35 cellular contexts compared by ENCODE assay signal in genomic region chr5:87360132-87360531, GRCh38.
"Had no signal": no experiment of that assay in that cellular context is flagged by ENCODE, and none has a peak within 500 bp of the region (broad histone marks: within the 10 kb centered on the region; RNA-seq: fewer than 3 reads in every experiment).

No MANE protein-coding gene starts in this region.

- H3K36me3 ChIP-seq: breast epithelium had no signal

- H3K4me1 ChIP-seq: body of pancreas, breast epithelium, foreskin keratinocyte, gastrocnemius medialis had no signal

- H3K9me3 ChIP-seq: adrenal gland, body of pancreas, breast epithelium, esophagus muscularis mucosa, gastrocnemius medialis, heart left ventricle had no signal

- H3K27ac ChIP-seq: adrenal gland, body of pancreas, breast epithelium, cardiac muscle cell, esophagus muscularis mucosa, foreskin keratinocyte, gastrocnemius medialis, heart left ventricle, VCaP had no signal

- ATAC-seq: activated T-cell treated with anti-CD3 and anti-CD28 coated beads, Interleukin-2, amount 50 U/mL, for 4 hours; activated T-helper 17 cell treated with anti-CD3 and anti-CD28 coated beads, Interleukin-2, amount 50 U/mL, for 72 hours; body of pancreas; foreskin keratinocyte; T-helper 17 cell; WTC11 had no signal

- H3K27me3 ChIP-seq: adrenal gland, body of pancreas, breast epithelium, cardiac muscle cell, dorsolateral prefrontal cortex, esophagus muscularis mucosa, foreskin keratinocyte, gastrocnemius medialis, heart left ventricle had no signal

- H3K27ac Mint-ChIP-seq: activated CD4-positive, alpha-beta memory T cell treated with anti-CD3 and anti-CD28 coated beads, Interleukin-2, amount 10 ng/mL, durations not matched to agents 7 days and 5 days; activated CD4-positive, alpha-beta T cell treated with anti-CD3 and anti-CD28 coated beads, Interleukin-2, amount 10 ng/mL, durations not matched to agents 7 days and 5 days; activated naive CD8-positive, alpha-beta T cell; activated T-helper 17 cell treated with anti-CD3 and anti-CD28 coated beads, Interleukin-2, amount 50 U/mL, for 72 hours; dendritic cell treated with granulocyte-macrophage colony-stimulating factor and Interleukin-4, amounts not matched to agents 40 ng/mL and 50 ng/mL, for 4 days; endodermal cell; T-helper 17 cell; WTC11 had no signal

- H3K27me3 Mint-ChIP-seq: activated CD4-positive, alpha-beta memory T cell treated with anti-CD3 and anti-CD28 coated beads, Interleukin-2, amount 10 ng/mL, durations not matched to agents 7 days and 5 days; activated CD4-positive, alpha-beta T cell treated with anti-CD3 and anti-CD28 coated beads, Interleukin-2, amount 10 ng/mL, durations not matched to agents 7 days and 5 days; activated naive CD8-positive, alpha-beta T cell; activated T-helper 17 cell treated with anti-CD3 and anti-CD28 coated beads, Interleukin-2, amount 50 U/mL, for 72 hours; dendritic cell treated with granulocyte-macrophage colony-stimulating factor and Interleukin-4, amounts not matched to agents 40 ng/mL and 50 ng/mL, for 4 days; T-helper 17 cell had no signal

- H3K9me3 Mint-ChIP-seq: activated CD4-positive, alpha-beta memory T cell treated with anti-CD3 and anti-CD28 coated beads, Interleukin-2, amount 10 ng/mL, durations not matched to agents 7 days and 5 days; activated CD4-positive, alpha-beta T cell treated with anti-CD3 and anti-CD28 coated beads, Interleukin-2, amount 10 ng/mL, durations not matched to agents 7 days and 5 days; activated T-cell treated with anti-CD3 and anti-CD28 coated beads, Interleukin-2, amount 50 U/mL, for 4 hours; activated T-helper 17 cell treated with anti-CD3 and anti-CD28 coated beads, Interleukin-2, amount 50 U/mL, for 72 hours; dendritic cell treated with granulocyte-macrophage colony-stimulating factor and Interleukin-4, amounts not matched to agents 40 ng/mL and 50 ng/mL, for 4 days; endodermal cell; WTC11 had no signal

- H3K4me3 ChIP-seq: adrenal gland, body of pancreas, breast epithelium, cardiac muscle cell, coronary artery, dorsolateral prefrontal cortex, esophagus muscularis mucosa, gastrocnemius medialis, heart left ventricle had no signal

- H3K4me3 Mint-ChIP-seq: activated CD4-positive, alpha-beta memory T cell treated with anti-CD3 and anti-CD28 coated beads, Interleukin-2, amount 10 ng/mL, durations not matched to agents 7 days and 5 days; activated CD4-positive, alpha-beta T cell treated with anti-CD3 and anti-CD28 coated beads, Interleukin-2, amount 10 ng/mL, durations not matched to agents 7 days and 5 days; activated naive CD8-positive, alpha-beta T cell; activated T-cell treated with anti-CD3 and anti-CD28 coated beads, Interleukin-2, amount 50 U/mL, for 4 hours; activated T-helper 17 cell treated with anti-CD3 and anti-CD28 coated beads, Interleukin-2, amount 50 U/mL, for 72 hours; dendritic cell treated with granulocyte-macrophage colony-stimulating factor and Interleukin-4, amounts not matched to agents 40 ng/mL and 50 ng/mL, for 4 days; endodermal cell; T-helper 17 cell; WTC11 had no signal

- DNase-seq: activated CD4-positive, alpha-beta memory T cell treated with anti-CD3 and anti-CD28 coated beads, Interleukin-2, amount 10 ng/mL, durations not matched to agents 7 days and 5 days; activated CD4-positive, alpha-beta T cell treated with anti-CD3 and anti-CD28 coated beads for 1 hour; activated CD4-positive, alpha-beta T cell treated with anti-CD3 and anti-CD28 coated beads for 4 hours; activated CD4-positive, alpha-beta T cell treated with anti-CD3 and anti-CD28 coated beads, Interleukin-2, amount 10 ng/mL, durations not matched to agents 7 days and 5 days; activated CD4-positive, alpha-beta T cell treated with anti-CD3 and anti-CD28 coated beads, Interleukin-2, amount 50 U/mL, for 4 hours; activated CD8-positive, alpha-beta memory T cell treated with anti-CD3 and anti-CD28 coated beads, Interleukin-2, amount 50 U/mL, for 48 hours; activated effector memory CD4-positive, alpha-beta T cell treated with Interleukin-2 at 50 U/mL for 16 hours; activated gamma-delta T cell treated with Interleukin-2 at 50 U/mL for 16 hours; activated naive CD4-positive, alpha-beta T cell treated with anti-CD3 and anti-CD28 coated beads, Interleukin-2, amount 50 U/mL, for 16 hours; activated naive CD4-positive, alpha-beta T cell treated with Interleukin-2 at 50 U/mL for 16 hours; activated T-cell treated with anti-CD3 and anti-CD28 coated beads for 4 hours; activated T-cell treated with anti-CD3 and anti-CD28 coated beads, Interleukin-2, amount 50 U/mL, for 4 hours; adrenal gland; amygdala; body of pancreas; central memory CD4-positive, alpha-beta T cell; cerebellar nuclear complex; dorsolateral prefrontal cortex; effector memory CD4-positive, alpha-beta T cell; endodermal cell; foreskin keratinocyte; gastrocnemius medialis; glutamatergic neuron; heart left ventricle; T-helper 1 cell; T-helper 17 cell had no signal
